ENCODE assay signal across 8 cellular contexts in the genomic region with DNA sequence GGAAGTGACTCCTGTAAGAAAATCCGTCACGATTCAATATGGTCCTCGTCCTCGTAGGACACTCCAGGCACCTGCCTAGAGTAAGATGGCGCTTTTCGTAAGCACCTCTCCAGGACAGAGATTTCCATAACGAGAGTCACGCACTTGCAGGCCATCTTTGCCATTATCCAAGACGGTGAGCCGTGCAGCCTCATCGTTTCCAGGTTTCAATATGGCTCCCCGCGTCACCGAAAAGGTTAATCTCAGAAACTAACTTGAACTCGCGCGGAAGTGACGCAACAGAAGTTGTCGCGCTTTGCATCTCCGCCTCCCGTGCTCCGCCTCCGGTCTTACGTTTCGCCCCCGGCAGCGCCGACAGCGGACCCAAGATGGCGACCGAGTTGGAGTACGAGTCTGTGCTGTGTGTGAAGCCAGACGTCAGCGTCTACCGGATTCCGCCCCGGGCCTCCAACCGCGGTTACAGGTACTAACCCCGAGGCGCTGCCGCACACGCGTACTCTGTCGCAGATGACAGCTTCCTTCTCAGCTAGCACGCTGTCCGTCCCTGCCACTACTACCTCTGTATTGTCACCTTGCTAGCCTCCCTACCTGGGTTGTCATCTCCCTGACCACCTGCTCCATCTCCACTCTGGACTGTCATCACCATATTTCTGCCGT.
A peak's percentile ranks its signal among the peaks of the same experiment; 100 is the strongest.
DNase-seq lines count a peak whose midpoint lies in the region; ATAC-seq lines count a peak whose summit lies in the region.

A gene (plus strand): TSS at position 354 of the 657 bp plus-strand sequence. CDS start 15 bp downstream, at position 369.

- ATAC-seq in GM19328 (IDR thresholded peaks at IDR 0.05; ENCODE audit: unreplicated experiment) (peak; percentile 80), HG03520 (IDR thresholded peaks at IDR 0.05; ENCODE audit: unreplicated experiment) (peak; percentile 92)

- H3K4me3 ChIP-seq in BLaER1 = peak within 1 kb of the TSS; percentile 81

- no peaks in the 10 kb centered on the region for H3K27me3 ChIP-seq in BLaER1

- H3K9me3 ChIP-seq in BLaER1 = no peaks in the 10 kb centered on the region

- DNase-seq in NCI-H69 (lab: John Stamatoyannopoulos, UW) (peak; percentile 98), dedifferentiated amniotic fluid mesenchymal stem cell (ENCODE audit: extremely low spot score) (peak; percentile 98), left kidney (ENCODE audit: low read depth, low spot score) (peak; percentile 99)
- peak; percentile 95 for DNase-seq in activated CD4-positive, alpha-beta T cell treated with anti-CD3 and anti-CD28 coated beads, Interleukin-2, amount 50 U/mL, for 1 hour
- DNase-seq in stimulated activated CD4-positive, alpha-beta T cell treated with anti-CD3 and anti-CD28 coated beads, Interleukin-2, amount 100 ng/mL, for 24 hours = peak; percentile 94 to 97

- H3K4me1 ChIP-seq in BLaER1 = peaks cover 72% of the 10 kb centered on the region

- H3K36me3 ChIP-seq in BLaER1 = peaks cover 22% of the 10 kb centered on the region

- peaks cover 39% of the 10 kb centered on the region for H4K20me1 ChIP-seq in BLaER1

- peak within 1 kb of the TSS; percentile 83 for H3K27ac ChIP-seq in BLaER1

- H3K9ac ChIP-seq in BLaER1 = peak within 1 kb of the TSS; percentile 84

- H3K4me2 ChIP-seq in BLaER1 = peak within 1 kb of the TSS; percentile 91

Comparison
In these comparisons a context has a peak if more than half of its experiments do, and no peak if none do; other contexts are left out.
1. Peak in every context shown above with its lines: DNase-seq, ATAC-seq, H3K4me3 ChIP-seq and H3K27ac ChIP-seq.